Comparison of ENCODE assay signal across 19 cellular contexts in genomic region chr2:32474391-32474790, GRCh38.
DNase-seq lines count a peak whose midpoint lies in the region; ATAC-seq, FAIRE-seq and TF ChIP-seq lines count a peak whose summit lies in the region.
"Had no signal": no experiment of that assay in that cellular context is flagged by ENCODE, and none has a peak within 500 bp of the region (broad histone marks: within the 10 kb centered on the region; RNA-seq: fewer than 3 reads in every experiment).

No MANE protein-coding gene starts in this region.

- H2BK5ac ChIP-seq in IMR-90 (ENCODE audit: low read depth, low read length, poor library complexity, severe bottlenecking): no peak overlapping the region

- H3K79me1 ChIP-seq in IMR-90 (ENCODE audit: low read depth in 1 of 2, low read length in 2 of 2): peaks cover 6 to 18% of the 10 kb centered on the region in 2 experiments; a peak in 3 of 4 replicates

- TF ChIP-seq CTCF in IMR-90 (conservative IDR thresholded peaks at IDR 0.05; ENCODE audit: low read depth, low read length): no peak
- TF ChIP-seq CTCF in K562 (IDR thresholded peaks at IDR 0.05 in 2 of 3, conservative IDR thresholded peaks at IDR 0.05 in 1 of 3; ENCODE audit: insufficient read depth in 2 of 3, low read depth in 1 of 3, low read length in 3 of 3): no peak
- no peak for TF ChIP-seq CTCF in osteocyte (IDR thresholded peaks at IDR 0.05)

- no peak overlapping the region for H2BK120ac ChIP-seq in IMR-90 (ENCODE audit: low read depth, low read length)

- peaks cover 8% of the 10 kb centered on the region for H3K4me1 Mint-ChIP-seq in activated CD4-positive, alpha-beta T cell treated with anti-CD3 and anti-CD28 coated beads for 36 hours
- peaks cover 2% of the 10 kb centered on the region for H3K4me1 Mint-ChIP-seq in osteocyte (ENCODE audit: unreplicated experiment)

- no peak overlapping the region for H3K27ac Mint-ChIP-seq in activated CD4-positive, alpha-beta T cell treated with anti-CD3 and anti-CD28 coated beads for 36 hours
- peak overlapping the region; percentile 6 for H3K27ac Mint-ChIP-seq in osteocyte (ENCODE audit: unreplicated experiment)

- no peak overlapping the region for H3K4me2 ChIP-seq in IMR-90 (ENCODE audit: low read depth, low read length)
- H3K4me2 ChIP-seq in K562 (ENCODE audit: insufficient read depth, low read length): no peak overlapping the region

- intact Hi-C loops in activated CD4-positive, alpha-beta T cell treated with anti-CD3 and anti-CD28 coated beads for 36 hours (cut with DNase I, micrococcal nuclease): no loop called here
- intact Hi-C loops in IMR-90 (cut with micrococcal nuclease): no loop called here
- intact Hi-C loops in K562 (cut with micrococcal nuclease): no loop called here

- BruUV-seq in IMR-90 (replicated peaks; lab: Mats Ljungman, UMichigan): no TSS peak
- BruUV-seq in K562 (replicated peaks; lab: Mats Ljungman, UMichigan): no TSS peak

- in situ Hi-C loops in IMR-90 (cut with MboI; ENCODE audit: low sequenced_read_pairs) (no loop called here), K562 (cut with MboI) (no loop called here)

- H3K36me3 Mint-ChIP-seq in activated CD4-positive, alpha-beta T cell treated with anti-CD3 and anti-CD28 coated beads for 36 hours (ENCODE audit: low read depth): peaks cover 39% of the 10 kb centered on the region
- H3K36me3 Mint-ChIP-seq in osteocyte (ENCODE audit: unreplicated experiment): peaks cover 44% of the 10 kb centered on the region

- no peak overlapping the region for H4K91ac ChIP-seq in IMR-90 (ENCODE audit: insufficient read depth, low read depth, low read length)

- H3K9me3 ChIP-seq in IMR-90 (ENCODE audit: control insufficient read depth, insufficient read depth, low read length): no peaks in the 10 kb centered on the region
- H3K9me3 ChIP-seq in K562 (replicated peaks; ENCODE audit: control insufficient read depth, insufficient read depth, low read depth, low read length): no peaks in the 10 kb centered on the region
- H3K9me3 ChIP-seq: Caco-2 had no signal

- H3K79me2 ChIP-seq in K562 (ENCODE audit: control insufficient read depth, insufficient read depth, low read length): no peaks in the 10 kb centered on the region

- POLR2A ChIA-PET in activated CD4-positive, alpha-beta T cell treated with anti-CD3 and anti-CD28 coated beads for 36 hours (lab: Charles Lee): no interaction called here
- POLR2A ChIA-PET in IMR-90 (lab: Charles Lee; ENCODE audit: unreplicated experiment) (no interaction called here), K562 (lab: Yijun Ruan, JAX) (no interaction called here)

- no peaks in the 10 kb centered on the region for H3K27me3 ChIP-seq in IMR-90 (ENCODE audit: control insufficient read depth, insufficient read depth, low read length)
- no peaks in the 10 kb centered on the region for H3K27me3 ChIP-seq in K562 (ENCODE audit: control insufficient read depth in 2 of 2, insufficient read depth in 2 of 2, low read length in 2 of 2)

- TF ChIP-seq RAD21 in IMR-90 (IDR thresholded peaks at IDR 0.05; ENCODE audit: low read length) (no peak), K562 (CRISPR knock-in tag; conservative IDR thresholded peaks at IDR 0.05 in 1 of 2, IDR thresholded peaks at IDR 0.05 in 1 of 2) (no peak)

- DNase-seq in activated CD4-positive, alpha-beta T cell treated with anti-CD3 and anti-CD28 coated beads for 36 hours: no peak
- DNase-seq in activated CD4-positive, alpha-beta T cell treated with anti-CD3 and anti-CD28 coated beads, Interleukin-2, amount 50 U/mL, for 48 hours: no peak
- DNase-seq in IMR-90: peak; percentile 25
- DNase-seq in K562 (ENCODE audit: extremely low read depth in 1 of 4, low spot score in 3 of 4): no peak
- no peak for DNase-seq in osteocyte (ENCODE audit: extremely low spot score, unreplicated experiment)
- DNase-seq in activated naive CD4-positive, alpha-beta T cell (lab: John Stamatoyannopoulos, UW): no peak
- DNase-seq in NCI-H1105 (lab: John Stamatoyannopoulos, UW): no peak
- DNase-seq: 8988T, AML-193, Caco-2, DMS53, GOT3, KBM-7, NCI-H1048, NCI-H1694 treated with DMSO at 0.1 percent for 48 hours, NCI-H446, NCI-H748 treated with DMSO at 0.1 percent for 48 hours had no signal

- peak; percentile 44 for ATAC-seq in activated CD4-positive, alpha-beta T cell treated with anti-CD3 and anti-CD28 coated beads for 36 hours
- ATAC-seq in IMR-90 (ENCODE audit: low read depth) (no peak), K562 (no peak), HG03342 (IDR thresholded peaks at IDR 0.05; ENCODE audit: unreplicated experiment) (no peak)

- H4K20me1 ChIP-seq in IMR-90 (ENCODE audit: insufficient read depth, low read length) (no peaks in the 10 kb centered on the region), K562 (replicated peaks; ENCODE audit: control insufficient read depth, insufficient read depth, low read length) (no peaks in the 10 kb centered on the region)

- H3K9me1 ChIP-seq in IMR-90 (ENCODE audit: insufficient read depth, low read length) (peaks cover 2% of the 10 kb centered on the region; the same call in 1 of the 2 replicates), K562 (ENCODE audit: control insufficient read depth, insufficient read depth, low read length) (no peaks in the 10 kb centered on the region)

- FAIRE-seq in K562 (lab: Jason Lieb, UNC): peak; percentile 15

- H2AK9ac ChIP-seq in IMR-90 (replicated peaks; ENCODE audit: low read depth, low read length, poor library complexity): no peak overlapping the region

- no peak overlapping the region for H3K14ac ChIP-seq in IMR-90 (replicated peaks; ENCODE audit: low read depth, low read length)

- H2BK15ac ChIP-seq in IMR-90 (ENCODE audit: low read depth, low read length): no peak overlapping the region

- dilution Hi-C loops in IMR-90 (cut with HindIII; ENCODE audit: low sequenced_read_pairs, unreplicated experiment): no loop called here

- H4K8ac ChIP-seq in IMR-90 (ENCODE audit: low read depth in 2 of 2, low read length in 2 of 2): no peak overlapping the region; a peak in 1 of 4 replicates

- H3K9me3 Mint-ChIP-seq in activated CD4-positive, alpha-beta T cell treated with anti-CD3 and anti-CD28 coated beads for 36 hours (ENCODE audit: low read depth): no peaks in the 10 kb centered on the region
- no peaks in the 10 kb centered on the region for H3K9me3 Mint-ChIP-seq in osteocyte (ENCODE audit: unreplicated experiment)

- H3K4me1 ChIP-seq in IMR-90 (ENCODE audit: control insufficient read depth, insufficient read depth, low read length) (peaks cover 7% of the 10 kb centered on the region), K562 (replicated peaks in 1 of 2; ENCODE audit: control insufficient read depth in 2 of 2, insufficient read depth in 2 of 2, low read length in 2 of 2) (peaks cover 0 to 2% of the 10 kb centered on the region in 2 experiments; a peak in 1 of 5 replicates)
- H3K4me1 ChIP-seq: Caco-2 had no signal

- no peak overlapping the region for H3K27ac ChIP-seq in IMR-90 (ENCODE audit: insufficient read depth, low read length)
- H3K27ac ChIP-seq in K562 (ENCODE audit: extremely low read depth, low read depth, low read length): no peak overlapping the region
- H3K27ac ChIP-seq: HL-60 had no signal

- H3K4me3 ChIP-seq in IMR-90 (ENCODE audit: insufficient read depth, low read depth, low read length): no peak overlapping the region
- H3K4me3 ChIP-seq in K562: no peak overlapping the region

- no peak overlapping the region for H2BK20ac ChIP-seq in IMR-90 (ENCODE audit: low read depth, low read length)

- TF ChIP-seq POLR2A in IMR-90 (IDR thresholded peaks at IDR 0.05; ENCODE audit: low read depth, low read length) (no peak), K562 (conservative IDR thresholded peaks at IDR 0.05) (no peak)

- H4K5ac ChIP-seq in IMR-90 (ENCODE audit: low read depth, low read length): no peak overlapping the region

- no peak for TF ChIP-seq EP300 in K562 (IDR thresholded peaks at IDR 0.05; ENCODE audit: low read length)

- H3K56ac ChIP-seq in IMR-90 (ENCODE audit: extremely low read depth, insufficient read depth, low read length): no peak overlapping the region

- no CpG with 5 or more reads among the region's 3 CpGs for WGBS in IMR-90 (ENCODE audit: extremely low coverage in 2 of 2, insufficient read length in 1 of 2), 2 experiments
- 82% methylated on average over 3 of the region's 3 CpGs for WGBS in K562 (ENCODE audit: insufficient coverage, low coverage, missing lambda C conversion rate)

- H3K36me3 ChIP-seq in IMR-90 (ENCODE audit: control insufficient read depth, insufficient read depth, low read length): peaks cover 25% of the 10 kb centered on the region
- peaks cover 88% of the 10 kb centered on the region for H3K36me3 ChIP-seq in K562 (ENCODE audit: control insufficient read depth, insufficient read depth, low read length)

- H2AFZ ChIP-seq in IMR-90 (replicated peaks; ENCODE audit: low read length, poor library complexity): no peak overlapping the region
- no peak overlapping the region for H2AFZ ChIP-seq in K562 (ENCODE audit: low read depth, low read length)

- H3K23ac ChIP-seq in IMR-90 (ENCODE audit: low read depth, low read length): no peak overlapping the region

- H3K18ac ChIP-seq in IMR-90 (ENCODE audit: low read depth, low read length): no peak overlapping the region

- H3K27me3 Mint-ChIP-seq in activated CD4-positive, alpha-beta T cell treated with anti-CD3 and anti-CD28 coated beads for 36 hours: no peaks in the 10 kb centered on the region
- H3K27me3 Mint-ChIP-seq in osteocyte (ENCODE audit: unreplicated experiment): no peaks in the 10 kb centered on the region

- CTCF ChIA-PET in activated CD4-positive, alpha-beta T cell treated with anti-CD3 and anti-CD28 coated beads for 36 hours (lab: Charles Lee): interaction anchor here (0.9 kb wide), 1 partner anchor 10 kb away, joined by 4 read pairs; no protein-coding TSS in a partner anchor
- CTCF ChIA-PET in IMR-90 (lab: Yijun Ruan, JAX) (no interaction called here), K562 (lab: Yijun Ruan, JAX; ENCODE audit: low intra/inter-chr PET ratio) (no interaction called here)

- H2AK5ac ChIP-seq in IMR-90 (ENCODE audit: low read depth, low read length): no peak overlapping the region

- H3K9ac ChIP-seq in IMR-90 (ENCODE audit: low read depth, low read length): no peak overlapping the region
- H3K9ac ChIP-seq in K562 (ENCODE audit: insufficient read depth in 1 of 2, low read depth in 2 of 2, low read length in 2 of 2): no peak overlapping the region

- no peak overlapping the region for H3K4me3 Mint-ChIP-seq in activated CD4-positive, alpha-beta T cell treated with anti-CD3 and anti-CD28 coated beads for 36 hours
- no peak overlapping the region for H3K4me3 Mint-ChIP-seq in osteocyte (ENCODE audit: unreplicated experiment)

- no peak overlapping the region for H3K4ac ChIP-seq in IMR-90 (ENCODE audit: low read depth, low read length)

TF ChIP-seq in IMR-90, 13 proteins besides CTCF, POLR2A, EP300 and RAD21 (continues in another document):
- TF ChIP-seq SMC3 (IDR thresholded peaks at IDR 0.05; ENCODE audit: low read depth, low read length): no peak
- TF ChIP-seq NFE2L2 (IDR thresholded peaks at IDR 0.05; ENCODE audit: low read depth, low read length): no peak
- TF ChIP-seq MXI1 (IDR thresholded peaks at IDR 0.05; ENCODE audit: borderline replicate concordance, low read depth, low read length): no peak

TF ChIP-seq in K562, 482 proteins besides CTCF, POLR2A, EP300 and RAD21 (continues in another document):
- no peak for TF ChIP-seq GABPA (tag; conservative IDR thresholded peaks at IDR 0.05; ENCODE audit: low read depth)
